Comparison of ENCODE assay signal across 28 cellular contexts in genomic region chr10:63481815-63482421, GRCh38. TPM values are rescaled to one million over a fixed set of nuclear protein-coding genes. Genes with fewer than 3 reads are reported as not detected.
DNase-seq lines count a peak whose midpoint lies in the region; ATAC-seq, FAIRE-seq and TF ChIP-seq lines count a peak whose summit lies in the region.
"Had no signal": no experiment of that assay in that cellular context is flagged by ENCODE, and none has a peak within 500 bp of the region (broad histone marks: within the 10 kb centered on the region; RNA-seq: fewer than 3 reads in every experiment).

No MANE protein-coding gene starts in this region.

- H3K27me3 Mint-ChIP-seq in endothelial cell (ENCODE audit: unreplicated experiment) (no peaks in the 10 kb centered on the region), type B pancreatic cell (no peaks in the 10 kb centered on the region)
- H3K27me3 Mint-ChIP-seq: activated CD4-positive, alpha-beta memory T cell treated with anti-CD3 and anti-CD28 coated beads, Interleukin-2, amount 10 ng/mL, durations not matched to agents 7 days and 5 days; activated naive CD8-positive, alpha-beta T cell treated with anti-CD3 and anti-CD28 coated beads for 36 hours; naive B cell had no signal

- H3K9me3 Mint-ChIP-seq in endothelial cell (ENCODE audit: unreplicated experiment) (no peaks in the 10 kb centered on the region), type B pancreatic cell (no peaks in the 10 kb centered on the region)
- H3K9me3 Mint-ChIP-seq: activated CD4-positive, alpha-beta memory T cell treated with anti-CD3 and anti-CD28 coated beads, Interleukin-2, amount 10 ng/mL, durations not matched to agents 7 days and 5 days; activated naive CD8-positive, alpha-beta T cell treated with anti-CD3 and anti-CD28 coated beads for 36 hours; naive B cell had no signal

- no peak overlapping the region for H3K23ac ChIP-seq in mesenchymal stem cell (ENCODE audit: low read length in 2 of 2)

- H3K4me1 ChIP-seq in mesenchymal stem cell (ENCODE audit: control insufficient read depth, insufficient read depth, low read depth, low read length) (peaks cover 2% of the 10 kb centered on the region), gastroesophageal sphincter (peaks cover 0 to 40% (median 0%) of the 10 kb centered on the region in 3 donors)

- TF ChIP-seq POLR2A in H54 (IDR thresholded peaks at IDR 0.05; ENCODE audit: low read depth, low read length) (no peak), gastroesophageal sphincter (IDR thresholded peaks at IDR 0.05) (no peak)

- no peaks in the 10 kb centered on the region for H3K27me3 ChIP-seq in mesenchymal stem cell (ENCODE audit: control insufficient read depth in 1 of 2, insufficient read depth in 1 of 2, low read length in 2 of 2)
- H3K27me3 ChIP-seq in gastroesophageal sphincter = no peaks in the 10 kb centered on the region
- H3K27me3 ChIP-seq: testis, vagina had no signal

- H3K18ac ChIP-seq in mesenchymal stem cell (ENCODE audit: low read depth in 1 of 2, low read length in 2 of 2) = no peak overlapping the region

- H3K36me3 Mint-ChIP-seq in endothelial cell (ENCODE audit: low read depth, unreplicated experiment) = no peaks in the 10 kb centered on the region
- H3K36me3 Mint-ChIP-seq in type B pancreatic cell = peaks cover 4% of the 10 kb centered on the region
- H3K36me3 Mint-ChIP-seq: naive B cell had no signal

- H2BK5ac ChIP-seq in mesenchymal stem cell (ENCODE audit: low read depth, low read length, poor library complexity, severe bottlenecking) = no peak overlapping the region

- 88% methylated on average over 1 of the region's 6 CpGs for WGBS in mesenchymal stem cell
- 51 to 55% methylated on average over 5 to 6 of the region's 6 CpGs for WGBS in gastroesophageal sphincter (ENCODE audit: low coverage in 1 of 2), 2 donors

- H2BK15ac ChIP-seq in mesenchymal stem cell (ENCODE audit: low read depth, poor library complexity, severe bottlenecking) = no peak overlapping the region

- H4K91ac ChIP-seq in mesenchymal stem cell (ENCODE audit: low read length) = no peak overlapping the region

- H4K8ac ChIP-seq in mesenchymal stem cell (ENCODE audit: low read length) = no peak overlapping the region

- H3K27ac ChIP-seq in SK-N-MC (peak overlapping the region; percentile 57; the same call in 1 of the 2 replicates), mesenchymal stem cell (ENCODE audit: low read length, poor library complexity, severe bottlenecking) (no peak overlapping the region), gastroesophageal sphincter (peak overlapping the region in 2 of 4 donors; percentile 2 to 13)
- H3K27ac ChIP-seq: C4-2B, epithelial cell of prostate, testis, vagina had no signal

- peak overlapping the region; percentile 41 for H3K9ac ChIP-seq in SK-N-MC (ENCODE audit: insufficient read length)
- H3K9ac ChIP-seq in mesenchymal stem cell (ENCODE audit: low read length) = peak overlapping the region; percentile 16

- peaks cover 14% of the 10 kb centered on the region for H3K4me1 Mint-ChIP-seq in endothelial cell (ENCODE audit: unreplicated experiment)
- peaks cover 17% of the 10 kb centered on the region for H3K4me1 Mint-ChIP-seq in type B pancreatic cell (ENCODE audit: unreplicated experiment)

- peaks cover 13% of the 10 kb centered on the region for H3K79me1 ChIP-seq in mesenchymal stem cell (replicated peaks; ENCODE audit: low read length, poor library complexity, severe bottlenecking)

- H3K4me3 ChIP-seq in SK-N-MC (no peak overlapping the region), mesenchymal stem cell (ENCODE audit: insufficient read depth in 1 of 2, low read depth in 1 of 2, low read length in 2 of 2) (no peak overlapping the region), gastroesophageal sphincter (no peak overlapping the region)
- H3K4me3 ChIP-seq: testis, vagina had no signal

- DNase-seq in H54 (ENCODE audit: insufficient read length, low spot score) (no peak), SK-N-MC (ENCODE audit: low read depth, low spot score) (no peak), endothelial cell (ENCODE audit: low spot score) (no peak), mesenchymal stem cell (no peak), NCI-H1105 treated with DMSO at 0.1 percent for 48 hours (lab: John Stamatoyannopoulos, UW) (no peak), type B pancreatic cell (ENCODE audit: extremely low spot score, unreplicated experiment) (no peak)
- DNase-seq: activated CD4-positive, alpha-beta memory T cell treated with anti-CD3 and anti-CD28 coated beads, Interleukin-2, amount 10 ng/mL, durations not matched to agents 7 days and 5 days; activated CD8-positive, alpha-beta memory T cell treated with anti-CD3 and anti-CD28 coated beads, Interleukin-2, amount 50 U/mL, for 48 hours; activated effector memory CD4-positive, alpha-beta T cell treated with anti-CD3 and anti-CD28 coated beads, Interleukin-2, amount 50 U/mL, for 16 hours; activated naive CD8-positive, alpha-beta T cell treated with anti-CD3 and anti-CD28 coated beads for 36 hours; Caco-2; foreskin fibroblast; naive B cell; NCI-H1092; NCI-H187; NCI-H526 treated with DMSO at 0.1 percent for 48 hours; nucleus accumbens; stimulated activated naive CD4-positive, alpha-beta T cell treated with Interleukin-2 at 50 U/mL for 16 hours; T-helper 1 cell; testis had no signal

- no peak overlapping the region for H3K4me2 ChIP-seq in mesenchymal stem cell (ENCODE audit: low read length, poor library complexity, severe bottlenecking)

- no peak overlapping the region for H3K4ac ChIP-seq in mesenchymal stem cell (ENCODE audit: low read depth in 1 of 2, low read length in 2 of 2)

- no peaks in the 10 kb centered on the region for H3K9me3 ChIP-seq in SK-N-MC (ENCODE audit: low read depth, low read length)
- H3K9me3 ChIP-seq in mesenchymal stem cell (ENCODE audit: control insufficient read depth, low read length) = no peaks in the 10 kb centered on the region
- H3K9me3 ChIP-seq in gastroesophageal sphincter = no peaks in the 10 kb centered on the region
- H3K9me3 ChIP-seq: Caco-2, testis, vagina had no signal

- no peak for TF ChIP-seq EP300 in gastroesophageal sphincter (IDR thresholded peaks at IDR 0.05)

- no peak overlapping the region for H3K14ac ChIP-seq in mesenchymal stem cell (ENCODE audit: low read length in 2 of 2)

- no peak overlapping the region for H3K4me3 Mint-ChIP-seq in endothelial cell (ENCODE audit: unreplicated experiment)
- no peak overlapping the region for H3K4me3 Mint-ChIP-seq in type B pancreatic cell
- H3K4me3 Mint-ChIP-seq: activated CD4-positive, alpha-beta memory T cell treated with anti-CD3 and anti-CD28 coated beads, Interleukin-2, amount 10 ng/mL, durations not matched to agents 7 days and 5 days; activated naive CD8-positive, alpha-beta T cell treated with anti-CD3 and anti-CD28 coated beads for 36 hours; naive B cell had no signal

- ATAC-seq in GM21723 (IDR thresholded peaks at IDR 0.05; ENCODE audit: unreplicated experiment) (no peak), gastroesophageal sphincter (no peak)
- ATAC-seq: activated CD4-positive, CD25-positive, alpha-beta regulatory T cell treated with anti-CD3 and anti-CD28 coated beads, Interleukin-2, amount 50 U/mL, for 24 hours had no signal

- H2BK120ac ChIP-seq in mesenchymal stem cell (ENCODE audit: low read depth, low read length) = no peak overlapping the region

- FAIRE-seq in H54 (lab: Jason Lieb, UNC) = peak; percentile 84
- FAIRE-seq: astrocyte, TTC549 had no signal

- H3K36me3 ChIP-seq in SK-N-MC (ENCODE audit: insufficient read depth, low read length) (no peaks in the 10 kb centered on the region), mesenchymal stem cell (ENCODE audit: control insufficient read depth in 1 of 2, insufficient read depth in 2 of 2, low read depth in 1 of 2, low read length in 2 of 2) (no peaks in the 10 kb centered on the region), gastroesophageal sphincter (no peaks in the 10 kb centered on the region)
- H3K36me3 ChIP-seq: vagina had no signal

- no peak overlapping the region for H2BK12ac ChIP-seq in mesenchymal stem cell (ENCODE audit: low read length in 2 of 2)

- TF ChIP-seq CTCF in endothelial cell (IDR thresholded peaks at IDR 0.05; ENCODE audit: unreplicated experiment) (no peak), type B pancreatic cell (conservative IDR thresholded peaks at IDR 0.05) (no peak), gastroesophageal sphincter (IDR thresholded peaks at IDR 0.05) (no peak)

- no peak overlapping the region for H2AFZ ChIP-seq in mesenchymal stem cell (ENCODE audit: low read depth, low read length)

- no peak overlapping the region for H2AK5ac ChIP-seq in mesenchymal stem cell (ENCODE audit: low read length, severe bottlenecking)

- peak overlapping the region; percentile 84 for H3K27ac Mint-ChIP-seq in endothelial cell (ENCODE audit: unreplicated experiment)
- no peak overlapping the region for H3K27ac Mint-ChIP-seq in type B pancreatic cell
- H3K27ac Mint-ChIP-seq: activated CD4-positive, alpha-beta memory T cell treated with anti-CD3 and anti-CD28 coated beads, Interleukin-2, amount 10 ng/mL, durations not matched to agents 7 days and 5 days; activated naive CD8-positive, alpha-beta T cell treated with anti-CD3 and anti-CD28 coated beads for 36 hours had no signal

RNA-seq across cellular contexts. Expression of gene JMJD1C, which starts 16.1 kb away (rescaled TPM):
- total RNA-seq in endothelial cell (ENCODE audit: unreplicated experiment) = 83.7 TPM
- 23.7 TPM for polyA plus RNA-seq in mesenchymal stem cell (2013, experiment 1 of 2)
- polyA plus RNA-seq in mesenchymal stem cell (2013, experiment 2 of 2) = 25.8 TPM
- 58.3 and 62.6 TPM in 2 replicates for total RNA-seq in type B pancreatic cell (ENCODE audit: low replicate concordance)
- 100 to 1,000 TPM in 2 of 4 donors, 10 to 100 TPM in 2; 76.2 to 150 (median 101) TPM for total RNA-seq in gastroesophageal sphincter

RNA-seq across cellular contexts. Expression of gene REEP3, which starts 39.3 kb away (rescaled TPM):
- 26.1 TPM for total RNA-seq in endothelial cell (ENCODE audit: unreplicated experiment)
- 38.5 TPM for polyA plus RNA-seq in mesenchymal stem cell (2013, experiment 1 of 2)
- polyA plus RNA-seq in mesenchymal stem cell (2013, experiment 2 of 2) = 42.0 TPM
- 38.1 and 57.0 TPM in 2 replicates for total RNA-seq in type B pancreatic cell (ENCODE audit: low replicate concordance)
- 100 to 1,000 TPM in 2 of 4 donors, 10 to 100 TPM in 2; 86.1 to 129 (median 97.3) TPM for total RNA-seq in gastroesophageal sphincter
